In genomic region chr2:20224191-20224715, GRCh38 we compare ENCODE assay signal across 8 cellular contexts. TPM values are rescaled to one million over a fixed set of nuclear protein-coding genes. Genes with fewer than 3 reads are reported as not detected.
DNase-seq lines count a peak whose midpoint lies in the region; ATAC-seq and TF ChIP-seq lines count a peak whose summit lies in the region.

No MANE protein-coding gene starts in this region.

- ATAC-seq in heart right ventricle = peak in 5 of 8 donors; percentile 4 to 40 (median 8)
- ATAC-seq in stimulated activated effector memory CD8-positive, alpha-beta T cell treated with anti-CD3 and anti-CD28 coated beads, Interleukin-12 subunit alpha, Interleukin-12 subunit beta, amount 100 ng/mL, for 72 hours = peak; percentile 8

- intact Hi-C loops in heart right ventricle (cut with DNase I) = loop anchor here in 7 of 10 donors (2.0 to 10.0 kb wide), 5 partner anchors 89 to 119 kb away; no protein-coding TSS in a partner anchor

- H3F3A ChIP-seq in GM23248 (ENCODE audit: insufficient read depth) = peaks cover 27% of the 10 kb centered on the region

- H3K4me2 ChIP-seq in GM23248 (ENCODE audit: unreplicated experiment) = peak overlapping the region; percentile 77

- no peaks in the 10 kb centered on the region for H3K79me2 ChIP-seq in GM23248 (ENCODE audit: insufficient read depth)

- H3K9ac ChIP-seq in GM23248 = peak overlapping the region; percentile 69

- H3K27me3 ChIP-seq in BE2C (peaks cover 4% of the 10 kb centered on the region; the same call in 1 of the 2 replicates), GM23248 (replicated peaks; ENCODE audit: insufficient read depth) (no peaks in the 10 kb centered on the region), heart right ventricle (peaks cover 0 to 70% (median 46%) of the 10 kb centered on the region in 7 donors)

- no peaks in the 10 kb centered on the region for H4K20me1 ChIP-seq in GM23248 (ENCODE audit: insufficient read depth)

- peak overlapping the region; percentile 68 for H3K4me3 ChIP-seq in BE2C (ENCODE audit: low read depth, low read length)
- peak overlapping the region; percentile 76 for H3K4me3 ChIP-seq in GM23248
- H3K4me3 ChIP-seq in heart right ventricle = peak overlapping the region; percentile 25 to 61 (median 56)

- no peak overlapping the region for H3K27ac Mint-ChIP-seq in stimulated activated effector memory CD8-positive, alpha-beta T cell treated with anti-CD3 and anti-CD28 coated beads, Interleukin-12 subunit alpha, Interleukin-12 subunit beta, amount 100 ng/mL, for 72 hours

- DNase-seq in BE2C (no peak), GM23248 (no peak), RPMI8226 (peak; percentile 65), heart right ventricle (no peak), OCI-M1 (lab: John Stamatoyannopoulos, UW) (no peak), NCI-H128 (lab: John Stamatoyannopoulos, UW; ENCODE audit: unreplicated experiment) (no peak), foreskin melanocyte (no peak)
- no peak for DNase-seq in stimulated activated effector memory CD8-positive, alpha-beta T cell treated with anti-CD3 and anti-CD28 coated beads, Interleukin-12 subunit alpha, Interleukin-12 subunit beta, amount 100 ng/mL, for 72 hours (ENCODE audit: low spot score in 2 of 2)

- in situ Hi-C loops in GM23248 (cut with MboI) = no loop called here

- H3K4me1 Mint-ChIP-seq in stimulated activated effector memory CD8-positive, alpha-beta T cell treated with anti-CD3 and anti-CD28 coated beads, Interleukin-12 subunit alpha, Interleukin-12 subunit beta, amount 100 ng/mL, for 72 hours = peaks cover 6% of the 10 kb centered on the region

- H3K9me3 Mint-ChIP-seq in stimulated activated effector memory CD8-positive, alpha-beta T cell treated with anti-CD3 and anti-CD28 coated beads, Interleukin-12 subunit alpha, Interleukin-12 subunit beta, amount 100 ng/mL, for 72 hours = no peaks in the 10 kb centered on the region

- H3K36me3 ChIP-seq in BE2C = no peaks in the 10 kb centered on the region
- H3K36me3 ChIP-seq in GM23248 (ENCODE audit: low read depth) = no peaks in the 10 kb centered on the region
- H3K36me3 ChIP-seq in heart right ventricle = no peaks in the 10 kb centered on the region

- no peak overlapping the region for H3K27ac ChIP-seq in GM23248
- H3K27ac ChIP-seq in heart right ventricle = no peak overlapping the region

- 1 to 2% methylated on average over 38 to 43 of the region's 67 CpGs for WGBS in GM23248 (ENCODE audit: low coverage in 1 of 2, low lambda C conversion rate in 2 of 2, missing lambda C conversion rate in 2 of 2), 2 experiments
- WGBS in heart right ventricle, 2 donors = 1 to 2% methylated on average over 52 to 67 of the region's 67 CpGs

- peak overlapping the region; percentile 40 for H3K4me3 Mint-ChIP-seq in stimulated activated effector memory CD8-positive, alpha-beta T cell treated with anti-CD3 and anti-CD28 coated beads, Interleukin-12 subunit alpha, Interleukin-12 subunit beta, amount 100 ng/mL, for 72 hours

- peaks cover 16% of the 10 kb centered on the region for H3K4me1 ChIP-seq in BE2C
- H3K4me1 ChIP-seq in GM23248 (ENCODE audit: insufficient read depth) = peaks cover 22% of the 10 kb centered on the region
- peaks cover 0 to 22% (median 19%) of the 10 kb centered on the region in 9 donors for H3K4me1 ChIP-seq in heart right ventricle

- H3K9me2 ChIP-seq in GM23248 (ENCODE audit: insufficient read depth) = no peaks in the 10 kb centered on the region

- H3K9me3 ChIP-seq in BE2C (no peaks in the 10 kb centered on the region), GM23248 (ENCODE audit: low read depth) (no peaks in the 10 kb centered on the region), heart right ventricle (no peaks in the 10 kb centered on the region)

- no peaks in the 10 kb centered on the region for H3K36me3 Mint-ChIP-seq in stimulated activated effector memory CD8-positive, alpha-beta T cell treated with anti-CD3 and anti-CD28 coated beads, Interleukin-12 subunit alpha, Interleukin-12 subunit beta, amount 100 ng/mL, for 72 hours

- TF ChIP-seq CTCF in BE2C (IDR thresholded peaks at IDR 0.05; ENCODE audit: low read depth, low read length) = no peak
- TF ChIP-seq CTCF in heart right ventricle (IDR thresholded peaks at IDR 0.05) = no peak

- peak overlapping the region; percentile 85 for H2AFZ ChIP-seq in GM23248

RNA-seq across cellular contexts. Expression of gene SDC1, which starts 0.7 kb away (rescaled TPM):
- 21.2 TPM for polyA plus RNA-seq in BE2C (2012; ENCODE audit: insufficient read depth, insufficient read length, low read depth)
- total RNA-seq in GM23248 (2014; rRNA removed; shearing (Covaris generic)) = 32.5 and 33.1 TPM in 2 replicates
- polyA plus RNA-seq in GM23248 (2016; fragmentation: Nextera tagmentation; extraction: Ambion mirVana) (24.5 and 25.6 TPM in 2 replicates), heart right ventricle (under 1 TPM; 0.30 to 0.44 TPM)
- 1 to 10 TPM in 2 of 10 donors, under 1 TPM in 6, not detected in 2; 0.27 to 2.1 (median 0.33) TPM for total RNA-seq in heart right ventricle

Comparison
In these comparisons a context has a peak if more than half of its experiments do, and no peak if none do; other contexts are left out.
1. RNA of gene SDC1, which starts 0.7 kb away (total RNA-seq): 32.5 to 33.1 TPM in GM23248; 0.27 to 2.1 TPM in heart right ventricle; every median in the first group is over 10 times any median in the second.
2. Peak in every context shown above with its lines, with median percentiles within 50 percentile points of each other: H3K4me3 ChIP-seq.